In the genomic region with DNA sequence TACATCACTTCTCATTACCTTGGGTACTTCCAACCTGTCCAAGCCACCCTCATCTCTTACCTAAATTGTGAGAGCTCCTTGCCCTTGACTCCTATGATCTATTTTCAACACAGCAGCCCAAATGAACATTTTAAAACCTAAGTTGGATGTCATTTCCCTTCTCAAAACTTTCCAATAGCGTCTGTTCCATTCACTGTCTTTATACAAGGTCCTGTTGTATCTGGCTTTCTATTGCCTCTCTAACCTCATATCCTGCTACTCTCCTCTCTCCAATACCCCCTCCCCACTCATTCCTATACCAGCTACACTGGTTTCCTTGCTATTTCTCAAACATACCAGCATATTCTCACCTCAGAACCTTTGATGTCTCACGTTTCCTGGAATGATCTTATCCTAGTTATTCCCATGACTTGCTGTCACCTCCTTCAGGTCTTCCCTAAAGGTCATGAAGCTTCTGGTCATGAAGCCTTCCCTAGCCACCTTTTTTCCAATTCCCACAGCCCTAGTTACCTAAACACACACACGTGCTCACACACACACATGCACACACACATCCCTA, we compare ENCODE assay signal across 1 cellular context.
A peak's percentile ranks its signal among the peaks of the same experiment; 100 is the strongest.
TF ChIP-seq lines count a peak whose summit lies in the region.

No MANE protein-coding gene starts in this region.

TF ChIP-seq in GM12878, 131 proteins besides CTCF, POLR2A, EP300 and RAD21:
- TF ChIP-seq POLR2AphosphoS5 (IDR thresholded peaks at IDR 0.05; ENCODE audit: low read length) (peak; percentile 29; the same call in 1 of the 2 replicates), SMAD1 (IDR thresholded peaks at IDR 0.05; ENCODE audit: low read depth, partially characterized antibody) (no peak)
